In the genomic region with DNA sequence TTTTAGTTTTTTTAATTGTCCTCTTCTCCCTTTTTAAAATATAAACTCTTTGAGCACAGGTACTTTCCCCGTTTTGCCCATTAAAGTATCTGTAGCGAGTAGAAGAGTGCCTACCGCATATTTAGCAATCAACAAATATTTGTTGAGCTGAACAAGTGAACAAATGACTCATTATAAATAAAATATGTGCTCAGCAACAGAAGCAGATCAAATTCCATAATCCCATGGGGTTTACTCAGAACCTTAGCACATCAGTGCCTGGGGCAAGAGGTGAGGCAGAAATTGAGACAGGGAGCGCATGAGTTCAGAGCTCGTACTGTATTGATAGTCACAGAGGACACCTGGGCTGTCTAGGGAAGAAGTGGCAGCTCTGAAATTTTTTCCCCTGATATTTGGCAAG, we compare ENCODE assay signal across 1 cellular context.
TF ChIP-seq lines count a peak whose summit lies in the region.

No MANE protein-coding gene starts in this region.

TF ChIP-seq in HepG2, 621 proteins besides CTCF, POLR2A, EP300 and RAD21 (continued from another document and continues in another):
- TF ChIP-seq NR2F2 (IDR thresholded peaks at IDR 0.05; ENCODE audit: borderline replicate concordance, low read depth), result peak; percentile 57
- TF ChIP-seq, protein P1, sequence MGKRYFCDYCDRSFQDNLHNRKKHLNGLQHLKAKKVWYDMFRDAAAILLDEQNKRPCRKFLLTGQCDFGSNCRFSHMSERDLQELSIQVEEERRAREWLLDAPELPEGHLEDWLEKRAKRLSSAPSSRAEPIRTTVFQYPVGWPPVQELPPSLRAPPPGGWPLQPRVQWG (CRISPR knock-in tag; IDR thresholded peaks at IDR 0.05; ENCODE audit: borderline replicate concordance, low read depth), result no peak
- no peak for TF ChIP-seq HNRNPL (IDR thresholded peaks at IDR 0.05; ENCODE audit: low read depth, low read length)
- no peak for TF ChIP-seq ZNF790 (CRISPR knock-in tag; IDR thresholded peaks at IDR 0.05; ENCODE audit: borderline replicate concordance)
- TF ChIP-seq ZSCAN22 (CRISPR knock-in tag; IDR thresholded peaks at IDR 0.05), result no peak
- TF ChIP-seq, protein P2, sequence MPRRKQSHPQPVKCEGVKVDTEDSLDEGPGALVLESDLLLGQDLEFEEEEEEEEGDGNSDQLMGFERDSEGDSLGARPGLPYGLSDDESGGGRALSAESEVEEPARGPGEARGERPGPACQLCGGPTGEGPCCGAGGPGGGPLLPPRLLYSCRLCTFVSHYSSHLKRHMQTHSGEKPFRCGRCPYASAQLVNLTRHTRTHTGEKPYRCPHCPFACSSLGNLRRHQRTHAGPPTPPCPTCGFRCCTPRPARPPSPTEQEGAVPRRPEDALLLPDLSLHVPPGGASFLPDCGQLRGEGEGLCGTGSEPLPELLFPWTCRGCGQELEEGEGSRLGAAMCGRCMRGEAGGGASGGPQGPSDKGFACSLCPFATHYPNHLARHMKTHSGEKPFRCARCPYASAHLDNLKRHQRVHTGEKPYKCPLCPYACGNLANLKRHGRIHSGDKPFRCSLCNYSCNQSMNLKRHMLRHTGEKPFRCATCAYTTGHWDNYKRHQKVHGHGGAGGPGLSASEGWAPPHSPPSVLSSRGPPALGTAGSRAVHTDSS (CRISPR knock-in tag; conservative IDR thresholded peaks at IDR 0.05), result no peak
- TF ChIP-seq RFX5 (IDR thresholded peaks at IDR 0.05; ENCODE audit: low read depth, low read length), result no peak
- TF ChIP-seq ZBTB1 (CRISPR knock-in tag; IDR thresholded peaks at IDR 0.05; ENCODE audit: borderline replicate concordance), result no peak
- TF ChIP-seq, protein P3, sequence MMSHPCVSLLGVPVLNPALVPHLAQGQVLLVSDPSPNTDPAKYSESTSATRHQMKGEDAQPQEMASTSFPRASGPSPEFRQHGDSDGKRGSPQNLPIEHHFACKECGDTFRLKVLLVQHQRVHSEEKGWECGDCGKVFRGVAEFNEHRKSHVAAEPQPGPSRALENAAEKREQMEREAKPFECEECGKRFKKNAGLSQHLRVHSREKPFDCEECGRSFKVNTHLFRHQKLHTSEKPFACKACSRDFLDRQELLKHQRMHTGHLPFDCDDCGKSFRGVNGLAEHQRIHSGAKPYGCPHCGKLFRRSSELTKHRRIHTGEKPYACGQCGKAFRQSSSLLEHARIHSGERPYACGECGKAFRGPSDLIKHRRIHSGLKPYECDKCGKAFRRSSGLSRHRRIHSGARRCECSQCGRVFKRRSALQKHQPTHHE (CRISPR knock-in tag; IDR thresholded peaks at IDR 0.05; ENCODE audit: borderline replicate concordance), result no peak
- no peak for TF ChIP-seq ZNF121 (CRISPR knock-in tag; IDR thresholded peaks at IDR 0.05)
- no peak for TF ChIP-seq PCBP2 (optimal IDR thresholded peaks at IDR 0.05; ENCODE audit: low read depth, low read length, poor library complexity, severe bottlenecking)
- TF ChIP-seq, protein P4, sequence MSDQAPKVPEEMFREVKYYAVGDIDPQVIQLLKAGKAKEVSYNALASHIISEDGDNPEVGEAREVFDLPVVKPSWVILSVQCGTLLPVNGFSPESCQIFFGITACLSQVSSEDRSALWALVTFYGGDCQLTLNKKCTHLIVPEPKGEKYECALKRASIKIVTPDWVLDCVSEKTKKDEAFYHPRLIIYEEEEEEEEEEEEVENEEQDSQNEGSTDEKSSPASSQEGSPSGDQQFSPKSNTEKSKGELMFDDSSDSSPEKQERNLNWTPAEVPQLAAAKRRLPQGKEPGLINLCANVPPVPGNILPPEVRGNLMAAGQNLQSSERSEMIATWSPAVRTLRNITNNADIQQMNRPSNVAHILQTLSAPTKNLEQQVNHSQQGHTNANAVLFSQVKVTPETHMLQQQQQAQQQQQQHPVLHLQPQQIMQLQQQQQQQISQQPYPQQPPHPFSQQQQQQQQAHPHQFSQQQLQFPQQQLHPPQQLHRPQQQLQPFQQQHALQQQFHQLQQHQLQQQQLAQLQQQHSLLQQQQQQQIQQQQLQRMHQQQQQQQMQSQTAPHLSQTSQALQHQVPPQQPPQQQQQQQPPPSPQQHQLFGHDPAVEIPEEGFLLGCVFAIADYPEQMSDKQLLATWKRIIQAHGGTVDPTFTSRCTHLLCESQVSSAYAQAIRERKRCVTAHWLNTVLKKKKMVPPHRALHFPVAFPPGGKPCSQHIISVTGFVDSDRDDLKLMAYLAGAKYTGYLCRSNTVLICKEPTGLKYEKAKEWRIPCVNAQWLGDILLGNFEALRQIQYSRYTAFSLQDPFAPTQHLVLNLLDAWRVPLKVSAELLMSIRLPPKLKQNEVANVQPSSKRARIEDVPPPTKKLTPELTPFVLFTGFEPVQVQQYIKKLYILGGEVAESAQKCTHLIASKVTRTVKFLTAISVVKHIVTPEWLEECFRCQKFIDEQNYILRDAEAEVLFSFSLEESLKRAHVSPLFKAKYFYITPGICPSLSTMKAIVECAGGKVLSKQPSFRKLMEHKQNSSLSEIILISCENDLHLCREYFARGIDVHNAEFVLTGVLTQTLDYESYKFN (CRISPR knock-in tag; conservative IDR thresholded peaks at IDR 0.05), result peak; percentile 55
- TF ChIP-seq, protein P5, sequence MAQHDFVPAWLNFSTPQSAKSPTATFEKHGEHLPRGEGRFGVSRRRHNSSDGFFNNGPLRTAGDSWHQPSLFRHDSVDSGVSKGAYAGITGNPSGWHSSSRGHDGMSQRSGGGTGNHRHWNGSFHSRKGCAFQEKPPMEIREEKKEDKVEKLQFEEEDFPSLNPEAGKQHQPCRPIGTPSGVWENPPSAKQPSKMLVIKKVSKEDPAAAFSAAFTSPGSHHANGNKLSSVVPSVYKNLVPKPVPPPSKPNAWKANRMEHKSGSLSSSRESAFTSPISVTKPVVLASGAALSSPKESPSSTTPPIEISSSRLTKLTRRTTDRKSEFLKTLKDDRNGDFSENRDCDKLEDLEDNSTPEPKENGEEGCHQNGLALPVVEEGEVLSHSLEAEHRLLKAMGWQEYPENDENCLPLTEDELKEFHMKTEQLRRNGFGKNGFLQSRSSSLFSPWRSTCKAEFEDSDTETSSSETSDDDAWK (CRISPR knock-in tag; IDR thresholded peaks at IDR 0.05), result no peak
- TF ChIP-seq ELF3 (CRISPR knock-in tag; IDR thresholded peaks at IDR 0.05), result 0 out of 2 replicates have a peak, but pooled peaks have one; percentile 18
- TF ChIP-seq, protein P6, sequence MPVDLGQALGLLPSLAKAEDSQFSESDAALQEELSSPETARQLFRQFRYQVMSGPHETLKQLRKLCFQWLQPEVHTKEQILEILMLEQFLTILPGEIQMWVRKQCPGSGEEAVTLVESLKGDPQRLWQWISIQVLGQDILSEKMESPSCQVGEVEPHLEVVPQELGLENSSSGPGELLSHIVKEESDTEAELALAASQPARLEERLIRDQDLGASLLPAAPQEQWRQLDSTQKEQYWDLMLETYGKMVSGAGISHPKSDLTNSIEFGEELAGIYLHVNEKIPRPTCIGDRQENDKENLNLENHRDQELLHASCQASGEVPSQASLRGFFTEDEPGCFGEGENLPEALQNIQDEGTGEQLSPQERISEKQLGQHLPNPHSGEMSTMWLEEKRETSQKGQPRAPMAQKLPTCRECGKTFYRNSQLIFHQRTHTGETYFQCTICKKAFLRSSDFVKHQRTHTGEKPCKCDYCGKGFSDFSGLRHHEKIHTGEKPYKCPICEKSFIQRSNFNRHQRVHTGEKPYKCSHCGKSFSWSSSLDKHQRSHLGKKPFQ (CRISPR knock-in tag; IDR thresholded peaks at IDR 0.05; ENCODE audit: insufficient replicate concordance), result no peak
- no peak for TF ChIP-seq HNRNPUL1 (IDR thresholded peaks at IDR 0.05; ENCODE audit: low read depth, low read length)
- TF ChIP-seq NFYC (CRISPR knock-in tag; IDR thresholded peaks at IDR 0.05), result no peak
- peak; percentile 51; the same call in 1 of the 2 replicates for TF ChIP-seq ZNF878 (CRISPR knock-in tag; IDR thresholded peaks at IDR 0.05)
- TF ChIP-seq ZNF652 (CRISPR knock-in tag; IDR thresholded peaks at IDR 0.05; ENCODE audit: borderline replicate concordance, low read depth), result no peak
- TF ChIP-seq, protein P7, sequence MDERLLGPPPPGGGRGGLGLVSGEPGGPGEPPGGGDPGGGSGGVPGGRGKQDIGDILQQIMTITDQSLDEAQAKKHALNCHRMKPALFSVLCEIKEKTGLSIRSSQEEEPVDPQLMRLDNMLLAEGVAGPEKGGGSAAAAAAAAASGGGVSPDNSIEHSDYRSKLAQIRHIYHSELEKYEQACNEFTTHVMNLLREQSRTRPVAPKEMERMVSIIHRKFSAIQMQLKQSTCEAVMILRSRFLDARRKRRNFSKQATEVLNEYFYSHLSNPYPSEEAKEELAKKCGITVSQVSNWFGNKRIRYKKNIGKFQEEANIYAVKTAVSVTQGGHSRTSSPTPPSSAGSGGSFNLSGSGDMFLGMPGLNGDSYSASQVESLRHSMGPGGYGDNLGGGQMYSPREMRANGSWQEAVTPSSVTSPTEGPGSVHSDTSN (CRISPR knock-in tag; IDR thresholded peaks at IDR 0.05), result no peak
- TF ChIP-seq FOXJ3 (CRISPR knock-in tag; IDR thresholded peaks at IDR 0.05; ENCODE audit: borderline replicate concordance), result peak; percentile 31; the same call in 1 of the 2 replicates
- TF ChIP-seq ZFP82 (CRISPR knock-in tag; IDR thresholded peaks at IDR 0.05; ENCODE audit: borderline replicate concordance), result no peak
- TF ChIP-seq, protein P8, sequence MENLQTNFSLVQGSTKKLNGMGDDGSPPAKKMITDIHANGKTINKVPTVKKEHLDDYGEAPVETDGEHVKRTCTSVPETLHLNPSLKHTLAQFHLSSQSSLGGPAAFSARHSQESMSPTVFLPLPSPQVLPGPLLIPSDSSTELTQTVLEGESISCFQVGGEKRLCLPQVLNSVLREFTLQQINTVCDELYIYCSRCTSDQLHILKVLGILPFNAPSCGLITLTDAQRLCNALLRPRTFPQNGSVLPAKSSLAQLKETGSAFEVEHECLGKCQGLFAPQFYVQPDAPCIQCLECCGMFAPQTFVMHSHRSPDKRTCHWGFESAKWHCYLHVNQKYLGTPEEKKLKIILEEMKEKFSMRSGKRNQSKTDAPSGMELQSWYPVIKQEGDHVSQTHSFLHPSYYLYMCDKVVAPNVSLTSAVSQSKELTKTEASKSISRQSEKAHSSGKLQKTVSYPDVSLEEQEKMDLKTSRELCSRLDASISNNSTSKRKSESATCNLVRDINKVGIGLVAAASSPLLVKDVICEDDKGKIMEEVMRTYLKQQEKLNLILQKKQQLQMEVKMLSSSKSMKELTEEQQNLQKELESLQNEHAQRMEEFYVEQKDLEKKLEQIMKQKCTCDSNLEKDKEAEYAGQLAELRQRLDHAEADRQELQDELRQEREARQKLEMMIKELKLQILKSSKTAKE (CRISPR knock-in tag; IDR thresholded peaks at IDR 0.05; ENCODE audit: borderline replicate concordance), result no peak
- no peak for TF ChIP-seq SMYD3 (CRISPR knock-in tag; IDR thresholded peaks at IDR 0.05)
- TF ChIP-seq ZNF441 (CRISPR knock-in tag; IDR thresholded peaks at IDR 0.05; ENCODE audit: borderline replicate concordance), result no peak
- TF ChIP-seq, protein P9, sequence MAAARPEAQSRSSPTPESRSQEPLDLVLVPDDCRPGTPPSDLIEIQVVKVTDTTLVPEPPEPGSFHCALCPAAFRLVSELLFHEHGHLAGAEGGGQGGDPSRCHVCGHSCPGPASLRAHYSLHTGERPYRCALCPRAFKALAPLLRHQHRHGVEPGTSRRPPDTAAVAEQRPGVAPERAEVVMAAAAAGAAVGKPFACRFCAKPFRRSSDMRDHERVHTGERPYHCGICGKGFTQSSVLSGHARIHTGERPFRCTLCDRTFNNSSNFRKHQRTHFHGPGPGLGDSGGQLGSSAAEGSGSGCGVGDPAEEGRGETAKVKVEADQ (CRISPR knock-in tag; IDR thresholded peaks at IDR 0.05; ENCODE audit: borderline replicate concordance), result no peak
- TF ChIP-seq DNMT3B (CRISPR knock-in tag; conservative IDR thresholded peaks at IDR 0.05), result no peak
- TF ChIP-seq, protein P10, sequence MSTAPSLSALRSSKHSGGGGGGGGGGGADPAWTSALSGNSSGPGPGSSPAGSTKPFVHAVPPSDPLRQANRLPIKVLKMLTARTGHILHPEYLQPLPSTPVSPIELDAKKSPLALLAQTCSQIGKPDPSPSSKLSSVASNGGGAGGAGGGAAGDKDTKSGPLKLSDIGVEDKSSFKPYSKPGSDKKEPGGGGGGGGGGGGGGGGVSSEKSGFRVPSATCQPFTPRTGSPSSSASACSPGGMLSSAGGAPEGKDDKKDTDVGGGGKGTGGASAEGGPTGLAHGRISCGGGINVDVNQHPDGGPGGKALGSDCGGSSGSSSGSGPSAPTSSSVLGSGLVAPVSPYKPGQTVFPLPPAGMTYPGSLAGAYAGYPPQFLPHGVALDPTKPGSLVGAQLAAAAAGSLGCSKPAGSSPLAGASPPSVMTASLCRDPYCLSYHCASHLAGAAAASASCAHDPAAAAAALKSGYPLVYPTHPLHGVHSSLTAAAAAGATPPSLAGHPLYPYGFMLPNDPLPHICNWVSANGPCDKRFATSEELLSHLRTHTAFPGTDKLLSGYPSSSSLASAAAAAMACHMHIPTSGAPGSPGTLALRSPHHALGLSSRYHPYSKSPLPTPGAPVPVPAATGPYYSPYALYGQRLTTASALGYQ (CRISPR knock-in tag; IDR thresholded peaks at IDR 0.05), result no peak
- TF ChIP-seq ADNP (CRISPR knock-in tag; IDR thresholded peaks at IDR 0.05), result no peak
- no peak for TF ChIP-seq ZBTB8A (CRISPR knock-in tag; IDR thresholded peaks at IDR 0.05; ENCODE audit: borderline replicate concordance, low read depth)
- TF ChIP-seq ZNF543 (CRISPR knock-in tag; IDR thresholded peaks at IDR 0.05), result no peak
- TF ChIP-seq, protein P11, sequence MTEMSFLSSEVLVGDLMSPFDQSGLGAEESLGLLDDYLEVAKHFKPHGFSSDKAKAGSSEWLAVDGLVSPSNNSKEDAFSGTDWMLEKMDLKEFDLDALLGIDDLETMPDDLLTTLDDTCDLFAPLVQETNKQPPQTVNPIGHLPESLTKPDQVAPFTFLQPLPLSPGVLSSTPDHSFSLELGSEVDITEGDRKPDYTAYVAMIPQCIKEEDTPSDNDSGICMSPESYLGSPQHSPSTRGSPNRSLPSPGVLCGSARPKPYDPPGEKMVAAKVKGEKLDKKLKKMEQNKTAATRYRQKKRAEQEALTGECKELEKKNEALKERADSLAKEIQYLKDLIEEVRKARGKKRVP (CRISPR knock-in tag; IDR thresholded peaks at IDR 0.05), result 0 out of 4 replicates have a peak, but pooled peaks of 1 of the 2 experiments have one; percentile 13
- TF ChIP-seq AHR (CRISPR knock-in tag; IDR thresholded peaks at IDR 0.05), result no peak
- TF ChIP-seq ATF1 (CRISPR knock-in tag; IDR thresholded peaks at IDR 0.05), result no peak
- TF ChIP-seq ZNF382 (CRISPR knock-in tag; IDR thresholded peaks at IDR 0.05; ENCODE audit: borderline replicate concordance), result no peak
- TF ChIP-seq SAP130 (CRISPR knock-in tag; IDR thresholded peaks at IDR 0.05; ENCODE audit: low read depth), result peak; percentile 35; the same call in 1 of the 2 replicates
- no peak for TF ChIP-seq KAT8 (CRISPR knock-in tag; IDR thresholded peaks at IDR 0.05)
- TF ChIP-seq, protein P12, sequence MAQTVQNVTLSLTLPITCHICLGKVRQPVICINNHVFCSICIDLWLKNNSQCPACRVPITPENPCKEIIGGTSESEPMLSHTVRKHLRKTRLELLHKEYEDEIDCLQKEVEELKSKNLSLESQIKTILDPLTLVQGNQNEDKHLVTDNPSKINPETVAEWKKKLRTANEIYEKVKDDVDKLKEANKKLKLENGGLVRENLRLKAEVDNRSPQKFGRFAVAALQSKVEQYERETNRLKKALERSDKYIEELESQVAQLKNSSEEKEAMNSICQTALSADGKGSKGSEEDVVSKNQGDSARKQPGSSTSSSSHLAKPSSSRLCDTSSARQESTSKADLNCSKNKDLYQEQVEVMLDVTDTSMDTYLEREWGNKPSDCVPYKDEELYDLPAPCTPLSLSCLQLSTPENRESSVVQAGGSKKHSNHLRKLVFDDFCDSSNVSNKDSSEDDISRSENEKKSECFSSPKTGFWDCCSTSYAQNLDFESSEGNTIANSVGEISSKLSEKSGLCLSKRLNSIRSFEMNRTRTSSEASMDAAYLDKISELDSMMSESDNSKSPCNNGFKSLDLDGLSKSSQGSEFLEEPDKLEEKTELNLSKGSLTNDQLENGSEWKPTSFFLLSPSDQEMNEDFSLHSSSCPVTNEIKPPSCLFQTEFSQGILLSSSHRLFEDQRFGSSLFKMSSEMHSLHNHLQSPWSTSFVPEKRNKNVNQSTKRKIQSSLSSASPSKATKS (CRISPR knock-in tag; IDR thresholded peaks at IDR 0.05), result no peak
- TF ChIP-seq GATA4 (IDR thresholded peaks at IDR 0.05; ENCODE audit: borderline replicate concordance, low read depth), result no peak
- no peak for TF ChIP-seq CENPT (CRISPR knock-in tag; IDR thresholded peaks at IDR 0.05; ENCODE audit: low read depth)
- no peak for TF ChIP-seq ONECUT2 (CRISPR knock-in tag; IDR thresholded peaks at IDR 0.05)
